Comparison of ENCODE assay signal across 14 cellular contexts in genomic region chr7:47601881-47602249, GRCh38. TPM values are rescaled to one million over a fixed set of nuclear protein-coding genes. Genes with fewer than 3 reads are reported as not detected.
A peak's percentile ranks its signal among the peaks of the same experiment; 100 is the strongest.
DNase-seq lines count a peak whose midpoint lies in the region; ATAC-seq and TF ChIP-seq lines count a peak whose summit lies in the region.
"Had no signal": no experiment of that assay in that cellular context is flagged by ENCODE, and none has a peak within 500 bp of the region (broad histone marks: within the 10 kb centered on the region; RNA-seq: fewer than 3 reads in every experiment).

No MANE protein-coding gene starts in this region.

- TF ChIP-seq CTCF in OCI-LY7 (conservative IDR thresholded peaks at IDR 0.05; ENCODE audit: low read length) (no peak), esophagus squamous epithelium (IDR thresholded peaks at IDR 0.05) (no peak), spleen (IDR thresholded peaks at IDR 0.05 in 8 of 11, conservative IDR thresholded peaks at IDR 0.05 in 3 of 11) (no peak)

- 45 to 57% methylated on average over 2 of the region's 2 CpGs for WGBS in esophagus squamous epithelium, 2 donors
- WGBS in spleen, 5 donors = 55 to 84% (median 70%) methylated on average over 2 of the region's 2 CpGs

- peaks cover 36% of the 10 kb centered on the region for H3K4me1 ChIP-seq in OCI-LY7 (ENCODE audit: insufficient read depth, low read length, poor library complexity, severe bottlenecking)
- H3K4me1 ChIP-seq in esophagus squamous epithelium = peaks cover 19 to 61% (median 47%) of the 10 kb centered on the region in 3 donors
- peaks cover 16 to 51% (median 27%) of the 10 kb centered on the region in 6 donors for H3K4me1 ChIP-seq in spleen

- CTCF ChIA-PET in OCI-LY7 (lab: Charles Lee; ENCODE audit: unreplicated experiment) = interaction anchor here (0.7 to 1.8 kb wide), 7 partner anchors 12 to 84 kb away, joined by 3 to 7 read pairs (median 3); no protein-coding TSS in a partner anchor

- intact Hi-C loops in OCI-LY7 (cut with micrococcal nuclease; ENCODE audit: unreplicated experiment) (loop anchor here (1.0 to 5.0 kb wide), 2 partner anchors 67 to 105 kb away; no protein-coding TSS in a partner anchor), esophagus squamous epithelium (cut with DNase I) (no loop called here), spleen (cut with DNase I; ENCODE audit: low total_unique reads) (no loop called here)

- peak overlapping the region; percentile 41 for H3K4me3 ChIP-seq in OCI-LY7 (ENCODE audit: low read depth, low read length, poor library complexity, severe bottlenecking)
- H3K4me3 ChIP-seq in esophagus squamous epithelium = no peak overlapping the region
- H3K4me3 ChIP-seq in spleen = no peak overlapping the region
- H3K4me3 ChIP-seq: sigmoid colon had no signal

- peak; percentile 11 for ATAC-seq in GM21786 (IDR thresholded peaks at IDR 0.05; ENCODE audit: unreplicated experiment)

- no TSS peak for BruUV-seq in OCI-LY7 (replicated peaks; lab: Mats Ljungman, UMichigan)

- DNase-seq in OCI-LY7 (ENCODE audit: low spot score) (no peak), esophagus squamous epithelium (lab: John Stamatoyannopoulos, UW) (no peak), spleen (no peak), HPDE6-E6E7 (ENCODE audit: extremely low spot score) (no peak), NOMO-1 (lab: John Stamatoyannopoulos, UW; ENCODE audit: unreplicated experiment in 2 of 2) (no peak)
- DNase-seq in activated CD4-positive, alpha-beta T cell treated with anti-CD3 and anti-CD28 coated beads for 1 hour = no peak
- DNase-seq in activated CD4-positive, alpha-beta T cell treated with anti-CD3 and anti-CD28 coated beads for 4 hours = no peak
- DNase-seq: CD4-positive, alpha-beta memory T cell; effector CD4-positive, alpha-beta T cell; NCI-H187; nucleus accumbens; sigmoid colon; stimulated activated naive CD4-positive, alpha-beta T cell treated with Interleukin-2 at 50 U/mL for 16 hours had no signal

- H4K20me1 ChIP-seq in OCI-LY7 (ENCODE audit: insufficient read depth, low read length) = no peaks in the 10 kb centered on the region

- H2AFZ ChIP-seq in OCI-LY7 (ENCODE audit: low read length) = peak overlapping the region; percentile 87

- H3K27me3 ChIP-seq in esophagus squamous epithelium = peaks cover 0 to 13% (median 0%) of the 10 kb centered on the region in 4 donors
- H3K27me3 ChIP-seq in spleen (replicated peaks in 1 of 7) = no peaks in the 10 kb centered on the region
- H3K27me3 ChIP-seq: sigmoid colon had no signal

- H3K36me3 ChIP-seq in OCI-LY7 (ENCODE audit: insufficient read depth, low read length) (no peaks in the 10 kb centered on the region; the same call in 1 of the 2 replicates), esophagus squamous epithelium (no peaks in the 10 kb centered on the region), spleen (no peaks in the 10 kb centered on the region)
- H3K36me3 ChIP-seq: sigmoid colon had no signal

- H3K9me3 ChIP-seq in OCI-LY7 (ENCODE audit: low read length) = peaks cover 29% of the 10 kb centered on the region
- H3K9me3 ChIP-seq in esophagus squamous epithelium = peaks cover 0 to 21% (median 16%) of the 10 kb centered on the region in 3 donors
- peaks cover 0 to 22% (median 17%) of the 10 kb centered on the region in 8 donors for H3K9me3 ChIP-seq in spleen

- no peaks in the 10 kb centered on the region for H3K9me2 ChIP-seq in OCI-LY7 (ENCODE audit: insufficient read depth, low read length)

- peak overlapping the region; percentile 75 for H3K4me2 ChIP-seq in OCI-LY7 (ENCODE audit: low read length)

- TF ChIP-seq POLR2A in esophagus squamous epithelium (IDR thresholded peaks at IDR 0.05) (no peak), spleen (IDR thresholded peaks at IDR 0.05) (no peak)

- H3K27ac ChIP-seq in OCI-LY7 (ENCODE audit: low read depth, low read length, poor library complexity, severe bottlenecking) = peak overlapping the region; percentile 86
- peak overlapping the region; percentile 3 to 72 (median 36) for H3K27ac ChIP-seq in esophagus squamous epithelium
- H3K27ac ChIP-seq in spleen = peak overlapping the region in 6 of 8 donors; percentile 29 to 81 (median 72)

- no peaks in the 10 kb centered on the region for H3K79me2 ChIP-seq in OCI-LY7 (ENCODE audit: insufficient read depth, low read depth, low read length)

- POLR2A ChIA-PET in OCI-LY7 (lab: Charles Lee) = interaction anchor here (0.5 to 3.1 kb wide), 21 partner anchors 8 to 359 kb away, joined by 3 to 19 read pairs (median 4); partner anchors contain the start of gene TNS3

RNA-seq across cellular contexts. Expression of gene TNS3, which starts 20.0 kb away (rescaled TPM):
- total RNA-seq in OCI-LY7 (2014; rRNA removed; shearing (Covaris generic)) = 8.3 and 9.5 TPM in 2 replicates
- total RNA-seq in OCI-LY7 (2022) (36.5 and 42.1 TPM in 2 replicates), esophagus squamous epithelium (10 to 100 TPM in 2 of 4 donors, 1 to 10 TPM in 2; 6.6 to 16.0 (median 9.6) TPM), spleen (100 to 1,000 TPM; 122 to 247 (median 152) TPM)
- 10 to 100 TPM; 17.7 to 31.4 (median 20.9) TPM for polyA plus RNA-seq in spleen
